ENCODE assay signal across 14 cellular contexts in the genomic region with DNA sequence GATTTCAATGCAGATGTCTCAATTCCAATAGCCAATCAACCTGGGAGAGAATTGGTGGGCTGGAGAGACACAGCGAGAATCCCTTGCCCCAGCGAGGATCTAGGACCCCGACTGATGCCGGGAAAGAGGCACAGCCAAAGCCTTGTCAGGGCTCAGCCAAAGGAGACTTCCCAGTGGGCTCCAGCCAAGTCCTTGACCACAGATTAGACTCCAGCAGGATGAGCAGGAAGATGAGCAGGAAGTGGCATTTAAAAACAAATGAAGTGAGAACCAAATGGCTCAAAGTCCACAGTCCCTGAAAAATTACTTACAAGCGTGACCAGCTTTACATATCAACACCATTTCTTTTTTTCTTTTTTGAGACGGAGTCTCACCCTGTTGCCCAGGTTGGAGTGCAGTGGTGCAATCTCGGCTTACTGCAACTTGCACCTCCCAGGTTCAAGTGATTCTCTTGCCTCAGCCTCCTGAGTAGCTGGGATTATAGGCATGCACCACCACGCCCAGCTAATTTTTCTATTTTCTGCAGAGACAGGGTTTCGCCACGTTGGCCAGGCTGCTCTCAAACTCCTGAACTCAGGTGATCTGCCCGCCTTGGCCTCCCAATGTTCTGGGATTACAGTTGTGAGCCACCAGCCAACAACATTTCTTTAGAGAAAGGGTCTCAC. TPM values are rescaled to one million over a fixed set of nuclear protein-coding genes. Genes with fewer than 3 reads are reported as not detected.
A peak's percentile ranks its signal among the peaks of the same experiment; 100 is the strongest.
DNase-seq lines count a peak whose midpoint lies in the region; FAIRE-seq and TF ChIP-seq lines count a peak whose summit lies in the region.
"Had no signal": no experiment of that assay in that cellular context is flagged by ENCODE, and none has a peak within 500 bp of the region (broad histone marks: within the 10 kb centered on the region; RNA-seq: fewer than 3 reads in every experiment).

No MANE protein-coding gene starts in this region.

- H3K36me3 Mint-ChIP-seq in astrocyte (ENCODE audit: low read depth, unreplicated experiment) (peaks cover 10% of the 10 kb centered on the region), immature natural killer cell (peaks cover 0 to 4% (median 0%) of the 10 kb centered on the region in 3 donors)

- H3K79me1 ChIP-seq in mesendoderm (ENCODE audit: low read length) = peaks cover 31% of the 10 kb centered on the region

- H3K9ac ChIP-seq in astrocyte (ENCODE audit: low read length) = no peak overlapping the region
- no peak overlapping the region for H3K9ac ChIP-seq in mesendoderm (ENCODE audit: low read length)

- no peak overlapping the region for H3K18ac ChIP-seq in mesendoderm (ENCODE audit: low read length)

- H3K4me2 ChIP-seq in astrocyte (ENCODE audit: low read length) = no peak overlapping the region
- H3K4me2 ChIP-seq in mesendoderm (ENCODE audit: low read length) = no peak overlapping the region

- no peak overlapping the region for H2AK5ac ChIP-seq in mesendoderm (ENCODE audit: low read length)

- H3K9me3 Mint-ChIP-seq in astrocyte (ENCODE audit: unreplicated experiment) (no peaks in the 10 kb centered on the region), immature natural killer cell (no peaks in the 10 kb centered on the region)
- H3K9me3 Mint-ChIP-seq: activated B cell treated with CpG ODN at 0.5 μM for 24 hours; activated T-cell treated with anti-CD3 and anti-CD28 coated beads, Interleukin-2, amount 50 U/mL, for 4 hours; central memory CD8-positive, alpha-beta T cell had no signal

- H3K4me3 Mint-ChIP-seq in astrocyte (ENCODE audit: unreplicated experiment) (peak overlapping the region; percentile 47), immature natural killer cell (peak overlapping the region; percentile 33 to 75 (median 69))
- H3K4me3 Mint-ChIP-seq: activated B cell treated with CpG ODN at 0.5 μM for 24 hours; activated T-cell treated with anti-CD3 and anti-CD28 coated beads, Interleukin-2, amount 50 U/mL, for 4 hours; central memory CD8-positive, alpha-beta T cell had no signal

- in situ Hi-C loops in G401 (cut with HindIII; ENCODE audit: low sequenced_read_pairs) = no loop called here

- no peak overlapping the region for H3K23ac ChIP-seq in mesendoderm (ENCODE audit: low read length)

- H3K4ac ChIP-seq in mesendoderm (ENCODE audit: low read depth, low read length) = no peak overlapping the region

- H2AFZ ChIP-seq in astrocyte (ENCODE audit: low read depth, low read length) = no peak overlapping the region

- H3K27me3 ChIP-seq in astrocyte (ENCODE audit: insufficient read depth, low read length) (no peaks in the 10 kb centered on the region), mesendoderm (ENCODE audit: insufficient read depth, low read length, poor library complexity) (no peaks in the 10 kb centered on the region)

- H3K4me3 ChIP-seq in astrocyte (ENCODE audit: insufficient read depth, low read depth, low read length) = no peak overlapping the region
- no peak overlapping the region for H3K4me3 ChIP-seq in mesendoderm (ENCODE audit: low read length)
- H3K4me3 ChIP-seq: K562 had no signal

- H3K27ac Mint-ChIP-seq in astrocyte (ENCODE audit: unreplicated experiment) = no peak overlapping the region
- H3K27ac Mint-ChIP-seq in immature natural killer cell = peak overlapping the region; percentile 77 to 90 (median 84)
- H3K27ac Mint-ChIP-seq: activated B cell treated with CpG ODN at 0.5 μM for 24 hours had no signal

- H2BK120ac ChIP-seq in mesendoderm (ENCODE audit: low read depth, low read length) = no peak overlapping the region

- no peak overlapping the region for H4K8ac ChIP-seq in mesendoderm (ENCODE audit: low read depth, low read length)

- H3K36me3 ChIP-seq in astrocyte (ENCODE audit: insufficient read depth, low read length) (no peaks in the 10 kb centered on the region), mesendoderm (ENCODE audit: control insufficient read depth, insufficient read depth, low read length) (peaks cover under 1% of the 10 kb centered on the region)

- no peak overlapping the region for H2BK5ac ChIP-seq in mesendoderm (ENCODE audit: low read length)

- peak; percentile 85 for DNase-seq in G401 (ENCODE audit: low spot score)
- DNase-seq in astrocyte (ENCODE audit: low read depth) = no peak
- no peak for DNase-seq in immature natural killer cell
- DNase-seq in renal cortical epithelial cell (ENCODE audit: low read depth) = peak; percentile 85
- no peak for DNase-seq in GM20000 (ENCODE audit: low spot score)
- no peak for DNase-seq in SHP77 treated with DMSO at 0.1 percent for 48 hours (lab: John Stamatoyannopoulos, UW)
- no peak for DNase-seq in DMS 273 (lab: John Stamatoyannopoulos, UW; ENCODE audit: unreplicated experiment)
- DNase-seq in mesendoderm = no peak
- DNase-seq: activated B cell treated with CpG ODN at 0.5 μM for 24 hours; activated T-cell treated with anti-CD3 and anti-CD28 coated beads, Interleukin-2, amount 50 U/mL, for 4 hours; SHP77; stimulated activated naive CD4-positive, alpha-beta T cell treated with Interleukin-2 at 50 U/mL for 16 hours had no signal

- H3K79me2 ChIP-seq in astrocyte (ENCODE audit: insufficient read depth, low read length) (peaks cover 100% of the 10 kb centered on the region), mesendoderm (ENCODE audit: control insufficient read depth, insufficient read depth, low read length) (peaks cover 94% of the 10 kb centered on the region)

- TF ChIP-seq CTCF in astrocyte (IDR thresholded peaks at IDR 0.05; ENCODE audit: insufficient read depth, low read depth, low read length) = no peak
- TF ChIP-seq CTCF in GM20000 (IDR thresholded peaks at IDR 0.05; ENCODE audit: extremely low read depth, missing control alignments) = no peak

- H3K27ac ChIP-seq in astrocyte (ENCODE audit: low read depth, low read length) (no peak overlapping the region), mesendoderm (ENCODE audit: low read depth, low read length) (no peak overlapping the region)

- H3K27me3 Mint-ChIP-seq in astrocyte (ENCODE audit: low read depth, unreplicated experiment) (no peaks in the 10 kb centered on the region), immature natural killer cell (ENCODE audit: low read depth in 3 of 3) (peaks cover 0 to 3% (median 1%) of the 10 kb centered on the region in 3 donors)

- H4K20me1 ChIP-seq in astrocyte (ENCODE audit: insufficient read depth, low read length) = peaks cover 97% of the 10 kb centered on the region

- H2BK15ac ChIP-seq in mesendoderm (replicated peaks; ENCODE audit: low read depth) = no peak overlapping the region

- no peak overlapping the region for H4K5ac ChIP-seq in mesendoderm (ENCODE audit: low read length)

- no peak for FAIRE-seq in astrocyte (lab: Jason Lieb, UNC)

- WGBS in mesendoderm (ENCODE audit: extremely low coverage, insufficient coverage, low lambda C conversion rate) = no CpG with 5 or more reads among the region's 11 CpGs

- H3K4me1 Mint-ChIP-seq in astrocyte (ENCODE audit: low read depth, unreplicated experiment) (peaks cover 26% of the 10 kb centered on the region), immature natural killer cell (peaks cover 94 to 99% of the 10 kb centered on the region in 2 donors)
- H3K4me1 Mint-ChIP-seq: activated B cell treated with CpG ODN at 0.5 μM for 24 hours had no signal

- H3K56ac ChIP-seq in mesendoderm (ENCODE audit: low read length) = no peak overlapping the region

- no peaks in the 10 kb centered on the region for H3K9me3 ChIP-seq in astrocyte (ENCODE audit: insufficient read depth, low read depth, low read length)

- peaks cover 19% of the 10 kb centered on the region for H3K4me1 ChIP-seq in astrocyte (ENCODE audit: insufficient read depth, low read length)
- H3K4me1 ChIP-seq in mesendoderm (ENCODE audit: control insufficient read depth, low read depth, low read length) = peaks cover 12% of the 10 kb centered on the region

RNA-seq across cellular contexts. Expression of a gene that starts 40.2 kb away (rescaled TPM):
- 85.3 and 98.5 TPM in 2 replicates for total RNA-seq in G401 (2014; rRNA removed; shearing (Covaris generic))
- 101 and 109 TPM in 2 replicates for total RNA-seq in astrocyte
- 100 to 1,000 TPM in 2 of 3 donors, 10 to 100 TPM in 1; 89.8 to 154 (median 131) TPM for polyA plus RNA-seq in immature natural killer cell
- 89.4 and 109 TPM in 2 replicates for total RNA-seq in renal cortical epithelial cell
- 135 TPM for polyA plus RNA-seq in mesendoderm (2013, experiment 1 of 2)
- 136 TPM for polyA plus RNA-seq in mesendoderm (2013, experiment 2 of 2)

Comparison
In these comparisons a context has a peak if more than half of its experiments do, and no peak if none do; other contexts are left out.
1. DNase-seq: peak in G401 (single experiment) and renal cortical epithelial cell (single experiment); none in astrocyte (single experiment), immature natural killer cell (0 of 3), GM20000 (single experiment), SHP77 treated with DMSO at 0.1 percent for 48 hours (single experiment), DMS 273 (single experiment) and mesendoderm (single experiment).